ENCODE assay signal across 9 cellular contexts in genomic region chr5:59367791-59368394, GRCh38.
DNase-seq lines count a peak whose midpoint lies in the region; ATAC-seq and TF ChIP-seq lines count a peak whose summit lies in the region.
"Had no signal": no experiment of that assay in that cellular context is flagged by ENCODE, and none has a peak within 500 bp of the region (broad histone marks: within the 10 kb centered on the region; RNA-seq: fewer than 3 reads in every experiment).

No MANE protein-coding gene starts in this region.

- peaks cover 0 to 4% (median 2%) of the 10 kb centered on the region in 3 donors for H3K4me1 Mint-ChIP-seq in CD8-positive, alpha-beta memory T cell
- H3K4me1 Mint-ChIP-seq in activated CD4-positive, alpha-beta memory T cell treated with anti-CD3 and anti-CD28 coated beads for 36 hours (ENCODE audit: low read depth): peaks cover 11% of the 10 kb centered on the region
- peaks cover 0 to 5% (median 0%) of the 10 kb centered on the region in 7 donors for H3K4me1 Mint-ChIP-seq in naive thymus-derived CD4-positive, alpha-beta T cell

- H3K36me3 ChIP-seq in CD8-positive, alpha-beta memory T cell (ENCODE audit: insufficient read depth, low read length): no peaks in the 10 kb centered on the region
- no peaks in the 10 kb centered on the region for H3K36me3 ChIP-seq in naive thymus-derived CD4-positive, alpha-beta T cell (ENCODE audit: control insufficient read depth in 2 of 3, insufficient read depth in 3 of 3, low read length in 3 of 3)
- no peaks in the 10 kb centered on the region for H3K36me3 ChIP-seq in tibial artery

- H3K9me3 Mint-ChIP-seq in CD8-positive, alpha-beta memory T cell: peaks cover 0 to 5% (median 2%) of the 10 kb centered on the region in 5 donors
- H3K9me3 Mint-ChIP-seq in activated CD4-positive, alpha-beta memory T cell treated with anti-CD3 and anti-CD28 coated beads for 36 hours: peaks cover 3% of the 10 kb centered on the region
- H3K9me3 Mint-ChIP-seq in naive thymus-derived CD4-positive, alpha-beta T cell: peaks cover 0 to 5% (median 0%) of the 10 kb centered on the region in 11 donors
- H3K9me3 Mint-ChIP-seq: T-helper 1 cell treated with Interleukin-12 subunit alpha and Interleukin-12 subunit beta and Interleukin-4 antibody, amounts not matched to agents 30 μg/mL and 1 μg/mL, for 36 hours had no signal

- H3K36me3 Mint-ChIP-seq in CD8-positive, alpha-beta memory T cell: peaks cover 0 to 3% (median 0%) of the 10 kb centered on the region in 3 donors
- no peaks in the 10 kb centered on the region for H3K36me3 Mint-ChIP-seq in activated CD4-positive, alpha-beta memory T cell treated with anti-CD3 and anti-CD28 coated beads for 36 hours
- no peaks in the 10 kb centered on the region for H3K36me3 Mint-ChIP-seq in naive thymus-derived CD4-positive, alpha-beta T cell

- POLR2A ChIA-PET in CD8-positive, alpha-beta memory T cell (lab: Charles Lee): no interaction called here
- POLR2A ChIA-PET in activated CD4-positive, alpha-beta memory T cell treated with anti-CD3 and anti-CD28 coated beads for 36 hours (lab: Charles Lee): no interaction called here
- POLR2A ChIA-PET in naive thymus-derived CD4-positive, alpha-beta T cell (lab: Charles Lee): no interaction called here

- H3K27me3 ChIP-seq in CD8-positive, alpha-beta memory T cell (ENCODE audit: insufficient read depth, low read length, poor library complexity, severe bottlenecking): no peaks in the 10 kb centered on the region
- no peaks in the 10 kb centered on the region for H3K27me3 ChIP-seq in naive thymus-derived CD4-positive, alpha-beta T cell (ENCODE audit: control insufficient read depth in 2 of 2, insufficient read depth in 2 of 2, low read length in 2 of 2)
- no peaks in the 10 kb centered on the region for H3K27me3 ChIP-seq in tibial artery

- intact Hi-C loops in activated CD4-positive, alpha-beta memory T cell treated with anti-CD3 and anti-CD28 coated beads for 36 hours (cut with micrococcal nuclease): loop anchor here (1.0 kb wide), 2 partner anchors 150 to 180 kb away; no protein-coding TSS in a partner anchor
- intact Hi-C loops in naive thymus-derived CD4-positive, alpha-beta T cell (cut with micrococcal nuclease): loop anchor here (1.0 to 5.0 kb wide), 5 partner anchors 180 to 496 kb away; no protein-coding TSS in a partner anchor
- intact Hi-C loops in tibial artery (cut with DNase I; ENCODE audit: low total_unique reads): loop anchor here (5.0 kb wide), 1 partner anchor 181 kb away; no protein-coding TSS in a partner anchor

- peak in 4 of 5 donors; percentile 1 to 46 (median 14) for DNase-seq in CD8-positive, alpha-beta memory T cell
- peak; percentile 10 for DNase-seq in GM20000 (ENCODE audit: low spot score)
- peak; percentile 9 for DNase-seq in NCI-H2227 treated with DMSO at 0.1 percent for 48 hours (lab: John Stamatoyannopoulos, UW)
- peak; percentile 58 for DNase-seq in activated CD4-positive, alpha-beta memory T cell treated with anti-CD3 and anti-CD28 coated beads for 36 hours
- DNase-seq in erythroblast (lab: John Stamatoyannopoulos, UW): peak; percentile 59 to 67
- peak in 8 of 9 donors; percentile 1 to 47 (median 30) for DNase-seq in naive thymus-derived CD4-positive, alpha-beta T cell
- DNase-seq in tibial artery: peak; percentile 46 to 68
- DNase-seq in SHP77 treated with DMSO at 0.1 percent for 48 hours (lab: John Stamatoyannopoulos, UW): no peak

- peak; percentile 60 for ATAC-seq in naive thymus-derived CD4-positive, alpha-beta T cell

- peaks cover 7 to 43% of the 10 kb centered on the region in 2 donors for H3K27me3 Mint-ChIP-seq in CD8-positive, alpha-beta memory T cell
- peaks cover 14% of the 10 kb centered on the region for H3K27me3 Mint-ChIP-seq in activated CD4-positive, alpha-beta memory T cell treated with anti-CD3 and anti-CD28 coated beads for 36 hours
- peaks cover 0 to 32% (median 4%) of the 10 kb centered on the region in 5 donors for H3K27me3 Mint-ChIP-seq in naive thymus-derived CD4-positive, alpha-beta T cell

- H3K4me3 ChIP-seq in CD8-positive, alpha-beta memory T cell (ENCODE audit: low read length): no peak overlapping the region
- no peak overlapping the region for H3K4me3 ChIP-seq in naive thymus-derived CD4-positive, alpha-beta T cell (ENCODE audit: low read length)
- no peak overlapping the region for H3K4me3 ChIP-seq in tibial artery

- H3K9me3 ChIP-seq in CD8-positive, alpha-beta memory T cell (ENCODE audit: low read length): no peaks in the 10 kb centered on the region
- H3K9me3 ChIP-seq in naive thymus-derived CD4-positive, alpha-beta T cell (ENCODE audit: control insufficient read depth in 2 of 3, low read length in 3 of 3): no peaks in the 10 kb centered on the region
- H3K9me3 ChIP-seq in tibial artery: no peaks in the 10 kb centered on the region

- no peak overlapping the region for H3K27ac ChIP-seq in CD8-positive, alpha-beta memory T cell (ENCODE audit: low read depth, low read length)
- no peak overlapping the region for H3K27ac ChIP-seq in naive thymus-derived CD4-positive, alpha-beta T cell (ENCODE audit: low read depth, low read length)
- no peak overlapping the region for H3K27ac ChIP-seq in tibial artery

- no peak for TF ChIP-seq POLR2A in erythroblast (IDR thresholded peaks at IDR 0.05; ENCODE audit: low read length)

- TF ChIP-seq CTCF in GM20000 (IDR thresholded peaks at IDR 0.05; ENCODE audit: extremely low read depth, missing control alignments): peak; percentile 54
- peak; percentile 60 to 74 for TF ChIP-seq CTCF in tibial artery (IDR thresholded peaks at IDR 0.05)

- CTCF ChIA-PET in CD8-positive, alpha-beta memory T cell (lab: Charles Lee): interaction anchor here (1.0 to 4.9 kb wide), 6 partner anchors 8 to 481 kb away, joined by 3 to 17 read pairs (median 5); no protein-coding TSS in a partner anchor
- CTCF ChIA-PET in activated CD4-positive, alpha-beta memory T cell treated with anti-CD3 and anti-CD28 coated beads for 36 hours (lab: Charles Lee): interaction anchor here (0.7 to 7.8 kb wide), 19 partner anchors 9 to 1588 kb away, joined by 3 to 107 read pairs (median 5); no protein-coding TSS in a partner anchor
- CTCF ChIA-PET in naive thymus-derived CD4-positive, alpha-beta T cell (lab: Charles Lee): interaction anchor here (0.6 to 2.9 kb wide), 7 partner anchors 9 to 480 kb away, joined by 3 to 29 read pairs (median 3); no protein-coding TSS in a partner anchor

- no peak overlapping the region for H3K27ac Mint-ChIP-seq in CD8-positive, alpha-beta memory T cell
- no peak overlapping the region for H3K27ac Mint-ChIP-seq in activated CD4-positive, alpha-beta memory T cell treated with anti-CD3 and anti-CD28 coated beads for 36 hours
- no peak overlapping the region for H3K27ac Mint-ChIP-seq in naive thymus-derived CD4-positive, alpha-beta T cell
- H3K27ac Mint-ChIP-seq: T-helper 1 cell treated with Interleukin-12 subunit alpha and Interleukin-12 subunit beta and Interleukin-4 antibody, amounts not matched to agents 30 μg/mL and 1 μg/mL, for 36 hours had no signal

- H3K4me3 Mint-ChIP-seq in CD8-positive, alpha-beta memory T cell: no peak overlapping the region
- no peak overlapping the region for H3K4me3 Mint-ChIP-seq in activated CD4-positive, alpha-beta memory T cell treated with anti-CD3 and anti-CD28 coated beads for 36 hours
- H3K4me3 Mint-ChIP-seq in naive thymus-derived CD4-positive, alpha-beta T cell: peak overlapping the region in 1 of 10 donors; percentile 24
- H3K4me3 Mint-ChIP-seq: T-helper 1 cell treated with Interleukin-12 subunit alpha and Interleukin-12 subunit beta and Interleukin-4 antibody, amounts not matched to agents 30 μg/mL and 1 μg/mL, for 36 hours had no signal

- H3K4me1 ChIP-seq in CD8-positive, alpha-beta memory T cell (ENCODE audit: insufficient read depth, low read length): no peaks in the 10 kb centered on the region
- no peaks in the 10 kb centered on the region for H3K4me1 ChIP-seq in naive thymus-derived CD4-positive, alpha-beta T cell (ENCODE audit: control insufficient read depth in 2 of 2, insufficient read depth in 2 of 2, low read length in 2 of 2)
- peaks cover 0 to 6% (median 0%) of the 10 kb centered on the region in 4 donors for H3K4me1 ChIP-seq in tibial artery
